22 cellular contexts compared by ENCODE assay signal in the genomic region with DNA sequence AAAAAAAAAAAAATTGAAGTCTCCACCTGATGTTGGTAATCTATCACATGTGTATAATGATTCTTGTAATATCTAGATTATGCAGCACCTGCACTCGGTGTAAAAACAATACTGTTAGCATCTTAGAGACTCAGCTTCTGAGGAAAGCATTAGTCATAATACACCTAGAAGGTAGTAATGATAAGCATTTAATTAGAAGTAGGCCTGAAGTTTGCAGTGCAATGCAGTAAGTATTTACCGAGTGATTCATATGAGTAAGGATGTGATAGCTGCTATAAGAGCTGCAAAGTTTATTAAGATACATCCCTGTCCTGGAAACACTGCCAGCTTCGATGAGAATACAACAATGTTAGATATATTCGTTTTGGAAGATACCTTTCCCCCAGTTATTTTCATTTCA.
"Had no signal": no experiment of that assay in that cellular context is flagged by ENCODE, and none has a peak within 500 bp of the region (broad histone marks: within the 10 kb centered on the region; RNA-seq: fewer than 3 reads in every experiment).

No MANE protein-coding gene starts in this region.

- H2AFZ ChIP-seq: parathyroid adenoma had no signal

- FAIRE-seq: islet of Langerhans had no signal

- H3K27me3 Mint-ChIP-seq: activated CD4-positive, alpha-beta memory T cell treated with anti-CD3 and anti-CD28 coated beads, Interleukin-2, amount 10 ng/mL, durations not matched to agents 7 days and 5 days; activated CD4-positive, alpha-beta T cell treated with anti-CD3 and anti-CD28 coated beads, Interleukin-2, amount 10 ng/mL, durations not matched to agents 24 days and 14 days; activated naive CD8-positive, alpha-beta T cell treated with anti-CD3 and anti-CD28 coated beads, Interleukin-2, amount 10 ng/mL, durations not matched to agents 7 days and 5 days; memory B cell; stimulated activated naive CD8-positive, alpha-beta T cell treated with anti-CD3 and anti-CD28 coated beads, Interleukin-15, Interleukin-2, amounts not matched to agents 100 ng/mL and 50 ng/mL, for 24 hours had no signal

- H3K36me3 Mint-ChIP-seq: activated naive CD8-positive, alpha-beta T cell treated with anti-CD3 and anti-CD28 coated beads, Interleukin-2, amount 10 ng/mL, durations not matched to agents 7 days and 5 days; memory B cell had no signal

- H3K27ac Mint-ChIP-seq: activated CD4-positive, alpha-beta memory T cell treated with anti-CD3 and anti-CD28 coated beads, Interleukin-2, amount 10 ng/mL, durations not matched to agents 7 days and 5 days; activated CD4-positive, alpha-beta T cell treated with anti-CD3 and anti-CD28 coated beads, Interleukin-2, amount 10 ng/mL, durations not matched to agents 24 days and 14 days; activated naive CD4-positive, alpha-beta T cell treated with anti-CD3 and anti-CD28 coated beads for 36 hours; activated naive CD8-positive, alpha-beta T cell treated with anti-CD3 and anti-CD28 coated beads, Interleukin-2, amount 10 ng/mL, durations not matched to agents 7 days and 5 days; activated T-cell treated with anti-CD3 and anti-CD28 coated beads, Interleukin-2, amount 50 U/mL, for 72 hours; memory B cell; nephron; stimulated activated naive CD8-positive, alpha-beta T cell treated with anti-CD3 and anti-CD28 coated beads, Interleukin-15, Interleukin-2, amounts not matched to agents 100 ng/mL and 50 ng/mL, for 24 hours; T-helper 2 cell treated with Interferon-gamma antibody and Interleukin-4, amounts not matched to agents 5 μg/mL and 100 μg/mL, for 36 hours had no signal

- H3K9me3 Mint-ChIP-seq: activated naive CD4-positive, alpha-beta T cell treated with anti-CD3 and anti-CD28 coated beads for 36 hours; activated naive CD8-positive, alpha-beta T cell treated with anti-CD3 and anti-CD28 coated beads, Interleukin-2, amount 10 ng/mL, durations not matched to agents 7 days and 5 days; nephron had no signal

- H3K9ac ChIP-seq: parathyroid adenoma had no signal

- H3K4me1 ChIP-seq: parathyroid adenoma, thyroid gland had no signal

- H3K27ac ChIP-seq: parathyroid adenoma, thyroid gland, VCaP had no signal

- ATAC-seq: activated CD4-positive, CD25-positive, alpha-beta regulatory T cell treated with anti-CD3 and anti-CD28 coated beads, Interleukin-2, amount 50 U/mL, for 24 hours; right cardiac atrium had no signal

- H3K79me2 ChIP-seq: parathyroid adenoma had no signal

- H3K36me3 ChIP-seq: thyroid gland had no signal

- H3K27me3 ChIP-seq: thyroid gland had no signal

- H3K4me1 Mint-ChIP-seq: activated CD4-positive, alpha-beta memory T cell treated with anti-CD3 and anti-CD28 coated beads, Interleukin-2, amount 10 ng/mL, durations not matched to agents 7 days and 5 days; activated CD4-positive, alpha-beta T cell treated with anti-CD3 and anti-CD28 coated beads, Interleukin-2, amount 10 ng/mL, durations not matched to agents 24 days and 14 days; activated naive CD8-positive, alpha-beta T cell treated with anti-CD3 and anti-CD28 coated beads, Interleukin-2, amount 10 ng/mL, durations not matched to agents 7 days and 5 days; memory B cell; nephron had no signal

- H3K4me3 Mint-ChIP-seq: activated CD4-positive, alpha-beta memory T cell treated with anti-CD3 and anti-CD28 coated beads, Interleukin-2, amount 10 ng/mL, durations not matched to agents 7 days and 5 days; activated CD4-positive, alpha-beta T cell treated with anti-CD3 and anti-CD28 coated beads, Interleukin-2, amount 10 ng/mL, durations not matched to agents 24 days and 14 days; activated naive CD4-positive, alpha-beta T cell treated with anti-CD3 and anti-CD28 coated beads for 36 hours; activated naive CD8-positive, alpha-beta T cell treated with anti-CD3 and anti-CD28 coated beads, Interleukin-2, amount 10 ng/mL, durations not matched to agents 7 days and 5 days; activated T-cell treated with anti-CD3 and anti-CD28 coated beads, Interleukin-2, amount 50 U/mL, for 72 hours; memory B cell; nephron; stimulated activated naive CD8-positive, alpha-beta T cell treated with anti-CD3 and anti-CD28 coated beads, Interleukin-15, Interleukin-2, amounts not matched to agents 100 ng/mL and 50 ng/mL, for 24 hours; T-helper 2 cell treated with Interferon-gamma antibody and Interleukin-4, amounts not matched to agents 5 μg/mL and 100 μg/mL, for 36 hours had no signal

- H3K9me3 ChIP-seq: thyroid gland had no signal

- H3K4me3 ChIP-seq: thyroid gland had no signal

- DNase-seq: activated CD4-positive, alpha-beta memory T cell treated with anti-CD3 and anti-CD28 coated beads, Interleukin-2, amount 10 ng/mL, durations not matched to agents 7 days and 5 days; activated CD4-positive, alpha-beta T cell treated with anti-CD3 and anti-CD28 coated beads, Interleukin-2, amount 10 ng/mL, durations not matched to agents 24 days and 14 days; activated effector memory CD4-positive, alpha-beta T cell treated with Interleukin-2 at 50 U/mL for 16 hours; activated naive CD4-positive, alpha-beta T cell treated with anti-CD3 and anti-CD28 coated beads for 36 hours; activated naive CD8-positive, alpha-beta T cell treated with anti-CD3 and anti-CD28 coated beads, Interleukin-2, amount 10 ng/mL, durations not matched to agents 7 days and 5 days; activated T-cell treated with anti-CD3 and anti-CD28 coated beads, Interleukin-2, amount 50 U/mL, for 72 hours; amygdala; erythroblast; foreskin fibroblast; nucleus accumbens; right cardiac atrium; stimulated activated CD4-positive, alpha-beta T cell treated with anti-CD3 and anti-CD28 coated beads, Interleukin-12 subunit alpha, Interleukin-12 subunit beta, amount 100 ng/mL, for 4 hours; substantia nigra; thyroid gland had no signal
